Comparison of ENCODE assay signal across 21 cellular contexts in the genomic region with DNA sequence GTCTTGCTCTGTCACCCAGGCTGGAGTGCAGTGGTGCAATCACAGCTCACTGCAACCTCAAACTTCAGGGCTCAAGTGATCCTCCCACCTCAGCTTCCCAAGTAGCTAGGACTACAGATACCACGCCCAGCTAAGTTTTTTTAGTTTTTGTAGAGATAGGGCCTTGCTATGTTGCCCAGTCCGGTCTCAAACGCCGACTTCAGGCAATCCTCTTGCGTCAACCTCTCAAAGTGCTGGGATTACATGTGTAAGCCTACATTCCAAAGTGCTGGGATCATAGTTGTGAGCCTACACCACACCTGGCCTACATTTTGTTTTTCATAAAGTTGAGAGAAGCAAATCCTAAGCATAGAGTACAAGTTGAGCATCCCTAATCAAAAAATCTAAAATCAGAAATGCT.
"Had no signal": no experiment of that assay in that cellular context is flagged by ENCODE, and none has a peak within 500 bp of the region (broad histone marks: within the 10 kb centered on the region; RNA-seq: fewer than 3 reads in every experiment).

No MANE protein-coding gene starts in this region.

- FAIRE-seq: colon, islet of Langerhans, pancreas had no signal

- DNase-seq: activated effector memory CD4-positive, alpha-beta T cell treated with anti-CD3 and anti-CD28 coated beads, Interleukin-2, amount 50 U/mL, for 16 hours; activated naive CD8-positive, alpha-beta T cell treated with anti-CD3 and anti-CD28 coated beads, Interleukin-2, amount 10 ng/mL, durations not matched to agents 7 days and 5 days; activated T-cell treated with anti-CD3 and anti-CD28 coated beads, Interleukin-2, amount 50 U/mL, for 4 hours; aorta; gastrocnemius medialis; heart right ventricle; naive thymus-derived CD8-positive, alpha-beta T cell; pancreas; stimulated activated CD4-positive, alpha-beta T cell treated with anti-CD3 and anti-CD28 coated beads, Interleukin-4, amount 100 ng/mL, for 1 hour; stimulated activated naive CD4-positive, alpha-beta T cell treated with Interleukin-2 at 50 U/mL for 16 hours; substantia nigra; WERI-Rb-1 had no signal

- H3K27ac ChIP-seq: cardiac muscle cell, gastrocnemius medialis, heart right ventricle, pancreas, tibial nerve, WERI-Rb-1 had no signal

- H3K27me3 Mint-ChIP-seq: activated CD4-positive, alpha-beta memory T cell treated with anti-CD3 and anti-CD28 coated beads for 36 hours; activated CD4-positive, alpha-beta T cell treated with anti-CD3 and anti-CD28 coated beads for 36 hours; activated naive CD8-positive, alpha-beta T cell treated with anti-CD3 and anti-CD28 coated beads, Interleukin-2, amount 10 ng/mL, durations not matched to agents 7 days and 5 days; memory B cell; naive thymus-derived CD8-positive, alpha-beta T cell had no signal

- H3K9me3 ChIP-seq: gastrocnemius medialis, heart right ventricle, pancreas, tibial nerve had no signal

- H3K27me3 ChIP-seq: cardiac muscle cell, gastrocnemius medialis, pancreas, tibial nerve had no signal

- H3K4me1 ChIP-seq: pancreas had no signal

- H3K27ac Mint-ChIP-seq: activated naive CD8-positive, alpha-beta T cell treated with anti-CD3 and anti-CD28 coated beads, Interleukin-2, amount 10 ng/mL, durations not matched to agents 7 days and 5 days; T-helper 1 cell treated with Interleukin-12 subunit alpha and Interleukin-12 subunit beta and Interleukin-4 antibody, amounts not matched to agents 30 μg/mL and 1 μg/mL, for 36 hours had no signal

- H3K4me3 Mint-ChIP-seq: activated CD4-positive, alpha-beta memory T cell treated with anti-CD3 and anti-CD28 coated beads for 36 hours; activated CD4-positive, alpha-beta T cell treated with anti-CD3 and anti-CD28 coated beads for 36 hours; activated naive CD8-positive, alpha-beta T cell treated with anti-CD3 and anti-CD28 coated beads, Interleukin-2, amount 10 ng/mL, durations not matched to agents 7 days and 5 days; activated T-cell treated with anti-CD3 and anti-CD28 coated beads, Interleukin-2, amount 50 U/mL, for 4 hours; memory B cell; naive thymus-derived CD8-positive, alpha-beta T cell; T-helper 1 cell treated with Interleukin-12 subunit alpha and Interleukin-12 subunit beta and Interleukin-4 antibody, amounts not matched to agents 30 μg/mL and 1 μg/mL, for 36 hours had no signal

- ATAC-seq: activated T-cell treated with anti-CD3 and anti-CD28 coated beads, Interleukin-2, amount 50 U/mL, for 4 hours; gastrocnemius medialis; heart right ventricle; left lobe of liver; naive thymus-derived CD8-positive, alpha-beta T cell; pancreas had no signal

- H3K9me3 Mint-ChIP-seq: activated CD4-positive, alpha-beta memory T cell treated with anti-CD3 and anti-CD28 coated beads for 36 hours; activated naive CD8-positive, alpha-beta T cell treated with anti-CD3 and anti-CD28 coated beads, Interleukin-2, amount 10 ng/mL, durations not matched to agents 7 days and 5 days; activated T-cell treated with anti-CD3 and anti-CD28 coated beads, Interleukin-2, amount 50 U/mL, for 4 hours; memory B cell; naive thymus-derived CD8-positive, alpha-beta T cell; T-helper 1 cell treated with Interleukin-12 subunit alpha and Interleukin-12 subunit beta and Interleukin-4 antibody, amounts not matched to agents 30 μg/mL and 1 μg/mL, for 36 hours had no signal

- H3K4me3 ChIP-seq: cardiac muscle cell, gastrocnemius medialis, heart right ventricle, pancreas, tibial nerve had no signal
